ENCODE assay signal across 1 cellular context in genomic region chr22:22284962-22285756, GRCh38.
A peak's percentile ranks its signal among the peaks of the same experiment; 100 is the strongest.
TF ChIP-seq lines count a peak whose summit lies in the region.

No MANE protein-coding gene starts in this region.

TF ChIP-seq in HEK293, 187 proteins besides CTCF, POLR2A, EP300 and RAD21 (continued from another document):
- TF ChIP-seq, protein P1, sequence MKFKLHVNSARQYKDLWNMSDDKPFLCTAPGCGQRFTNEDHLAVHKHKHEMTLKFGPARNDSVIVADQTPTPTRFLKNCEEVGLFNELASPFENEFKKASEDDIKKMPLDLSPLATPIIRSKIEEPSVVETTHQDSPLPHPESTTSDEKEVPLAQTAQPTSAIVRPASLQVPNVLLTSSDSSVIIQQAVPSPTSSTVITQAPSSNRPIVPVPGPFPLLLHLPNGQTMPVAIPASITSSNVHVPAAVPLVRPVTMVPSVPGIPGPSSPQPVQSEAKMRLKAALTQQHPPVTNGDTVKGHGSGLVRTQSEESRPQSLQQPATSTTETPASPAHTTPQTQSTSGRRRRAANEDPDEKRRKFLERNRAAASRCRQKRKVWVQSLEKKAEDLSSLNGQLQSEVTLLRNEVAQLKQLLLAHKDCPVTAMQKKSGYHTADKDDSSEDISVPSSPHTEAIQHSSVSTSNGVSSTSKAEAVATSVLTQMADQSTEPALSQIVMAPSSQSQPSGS (tag by site-specific recombination; IDR thresholded peaks at IDR 0.05; ENCODE audit: low read depth) = peak; percentile 70
